Comparison of ENCODE assay signal across 11 cellular contexts in the genomic region with DNA sequence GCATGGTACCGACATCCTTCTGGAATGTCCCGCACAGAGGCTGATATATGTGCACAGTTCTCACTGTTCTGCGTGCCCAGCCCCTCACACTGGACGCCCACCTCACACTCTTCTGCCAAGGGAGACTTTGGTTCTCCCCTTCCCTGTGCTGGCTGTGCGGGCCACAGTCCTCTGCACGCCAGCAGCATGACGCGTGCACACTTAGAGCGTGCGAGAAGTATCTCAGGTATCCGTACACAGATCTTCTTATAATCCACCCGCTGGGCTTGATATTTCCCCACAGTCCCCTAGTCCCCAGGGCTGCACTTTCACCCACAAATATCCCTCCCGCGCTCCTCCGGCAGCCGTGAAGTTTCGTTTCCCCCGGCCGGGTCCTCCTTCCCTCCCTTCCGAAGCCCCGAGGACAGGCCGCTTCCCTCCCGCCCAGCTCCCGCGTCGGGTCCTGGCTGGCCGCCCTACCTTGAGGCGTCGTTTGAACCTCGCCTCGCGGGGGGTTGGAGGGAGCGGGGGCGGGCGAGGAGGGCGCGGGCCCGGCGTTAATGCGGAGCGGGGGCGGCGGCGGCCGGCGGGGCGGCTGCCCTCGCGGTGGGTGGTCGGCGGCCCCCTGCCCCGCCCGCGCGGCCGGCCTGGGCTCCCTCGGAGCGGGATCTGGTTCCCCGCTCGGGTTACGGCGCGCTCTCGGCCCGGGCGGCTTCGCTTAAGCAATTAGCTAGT. TPM values are rescaled to one million over a fixed set of nuclear protein-coding genes. Genes with fewer than 3 reads are reported as not detected.
DNase-seq lines count a peak whose midpoint lies in the region; ATAC-seq and TF ChIP-seq lines count a peak whose summit lies in the region.
"Had no signal": no experiment of that assay in that cellular context is flagged by ENCODE, and none has a peak within 500 bp of the region (broad histone marks: within the 10 kb centered on the region; RNA-seq: fewer than 3 reads in every experiment).

No MANE protein-coding gene starts in this region.

- H3K9me3 Mint-ChIP-seq in T-helper 2 cell treated with Interferon-gamma antibody and Interleukin-4, amounts not matched to agents 5 μg/mL and 100 μg/mL, for 36 hours, result no peaks in the 10 kb centered on the region

- TF ChIP-seq EP300 in suprapubic skin (IDR thresholded peaks at IDR 0.05), result no peak

- H3K27ac ChIP-seq in lung (ENCODE audit: low read depth in 1 of 2, low read length in 1 of 2) (peak overlapping the region in 1 of 2 donors; percentile 81), suprapubic skin (no peak overlapping the region)

- no peak overlapping the region for H3K4me3 Mint-ChIP-seq in T-helper 2 cell treated with Interferon-gamma antibody and Interleukin-4, amounts not matched to agents 5 μg/mL and 100 μg/mL, for 36 hours

- peaks cover 0 to 3% of the 10 kb centered on the region in 2 donors for H3K9me3 ChIP-seq in lung (ENCODE audit: control insufficient read depth in 2 of 2, insufficient read depth in 1 of 2, low read length in 1 of 2)
- no peaks in the 10 kb centered on the region for H3K9me3 ChIP-seq in suprapubic skin

- H3K27me3 Mint-ChIP-seq in T-helper 2 cell treated with Interferon-gamma antibody and Interleukin-4, amounts not matched to agents 5 μg/mL and 100 μg/mL, for 36 hours (ENCODE audit: low read depth), result peaks cover 80% of the 10 kb centered on the region

- H3K4me1 Mint-ChIP-seq in T-helper 2 cell treated with Interferon-gamma antibody and Interleukin-4, amounts not matched to agents 5 μg/mL and 100 μg/mL, for 36 hours (ENCODE audit: low read depth), result peaks cover 13% of the 10 kb centered on the region

- ATAC-seq in lung (ENCODE audit: insufficient read depth, low FRiP score), result no peak

- WGBS in lung, 2 donors, result 3 to 5% methylated on average over 51 to 67 of the region's 67 CpGs
- WGBS in suprapubic skin, result 2% methylated on average over 22 of the region's 67 CpGs

- H3K36me3 ChIP-seq in lung (ENCODE audit: control insufficient read depth in 2 of 2, insufficient read depth in 2 of 2, low read length in 2 of 2), result no peaks in the 10 kb centered on the region
- no peaks in the 10 kb centered on the region for H3K36me3 ChIP-seq in suprapubic skin

- H3K4me1 ChIP-seq in lung (ENCODE audit: control insufficient read depth in 2 of 2, insufficient read depth in 2 of 2, low read length in 2 of 2), result peaks cover 0 to 13% of the 10 kb centered on the region in 2 donors
- peaks cover 48% of the 10 kb centered on the region for H3K4me1 ChIP-seq in suprapubic skin

- H3K27me3 ChIP-seq in lung (ENCODE audit: control insufficient read depth, insufficient read depth), result peaks cover 10% of the 10 kb centered on the region
- H3K27me3 ChIP-seq in suprapubic skin, result peaks cover 100% of the 10 kb centered on the region

- no peak for DNase-seq in T-helper 2 cell treated with Interferon-gamma antibody and Interleukin-4, amounts not matched to agents 5 μg/mL and 100 μg/mL, for 36 hours (ENCODE audit: low spot score)
- DNase-seq in T-helper 2 cell (no peak), lung (ENCODE audit: low spot score) (no peak), suprapubic skin (ENCODE audit: low spot score in 2 of 2) (no peak), NCI-H2196 treated with DMSO at 0.1 percent for 48 hours (lab: John Stamatoyannopoulos, UW; ENCODE audit: unreplicated experiment) (no peak), SIG-M5 treated with dmso at 0.1 percent for 504 hours (lab: John Stamatoyannopoulos, UW; ENCODE audit: unreplicated experiment) (no peak), COLO668 (lab: John Stamatoyannopoulos, UW; ENCODE audit: unreplicated experiment) (no peak)
- DNase-seq: effector CD4-positive, alpha-beta T cell; HCEC 1CT; NCI-H1105 treated with DMSO at 0.1 percent for 48 hours had no signal

- no peak for TF ChIP-seq POLR2A in suprapubic skin (IDR thresholded peaks at IDR 0.05)

- no peak for TF ChIP-seq CTCF in WI38 (IDR thresholded peaks at IDR 0.05; ENCODE audit: low read depth, low read length)
- no peak for TF ChIP-seq CTCF in lung (IDR thresholded peaks at IDR 0.05; ENCODE audit: control extremely low read depth, extremely low read depth)
- TF ChIP-seq CTCF in suprapubic skin (IDR thresholded peaks at IDR 0.05), result no peak

- H3K4me3 ChIP-seq in WI38 (ENCODE audit: low read depth, low read length), result peak overlapping the region; percentile 97
- peak overlapping the region; percentile 72 for H3K4me3 ChIP-seq in lung
- peak overlapping the region; percentile 15 for H3K4me3 ChIP-seq in suprapubic skin

- H3K36me3 Mint-ChIP-seq in T-helper 2 cell treated with Interferon-gamma antibody and Interleukin-4, amounts not matched to agents 5 μg/mL and 100 μg/mL, for 36 hours (ENCODE audit: low read depth), result peaks cover 3% of the 10 kb centered on the region

- peak overlapping the region; percentile 8 for H3K27ac Mint-ChIP-seq in T-helper 2 cell treated with Interferon-gamma antibody and Interleukin-4, amounts not matched to agents 5 μg/mL and 100 μg/mL, for 36 hours

RNA-seq across cellular contexts. Expression of a gene that starts 5.0 kb away (rescaled TPM):
- total RNA-seq in lung (10 to 100 TPM; 25.7 to 34.4 TPM), suprapubic skin (under 1 TPM in 3 of 4 donors, not detected in 1; 0.11 to 0.59 (median 0.21) TPM)
- 10 to 100 TPM; 12.2 to 12.5 TPM for polyA plus RNA-seq in lung

RNA-seq across cellular contexts. Expression of a gene that starts 49.7 kb away (rescaled TPM):
- 10 to 100 TPM; 23.3 to 28.5 TPM for total RNA-seq in lung
- polyA plus RNA-seq in lung, result 1 to 10 TPM; 9.4 to 9.9 TPM
- 10 to 100 TPM; 12.4 to 43.4 (median 18.8) TPM for total RNA-seq in suprapubic skin

Comparison
In these comparisons a context has a peak if more than half of its experiments do, and no peak if none do; other contexts are left out.
1. H3K4me3 ChIP-seq: peak in every context shown above with its lines; median percentile 97 in WI38; 72 in lung; 15 in suprapubic skin.
2. RNA of a gene that starts 5.0 kb away (total RNA-seq): 25.7 to 34.4 TPM in lung; 0.11 to 0.59 TPM in suprapubic skin; every median in the first group is over 10 times any median in the second.